In genomic region chr14:97273540-97273939, GRCh38 we compare ENCODE assay signal across 18 cellular contexts.
"Had no signal": no experiment of that assay in that cellular context is flagged by ENCODE, and none has a peak within 500 bp of the region (broad histone marks: within the 10 kb centered on the region; RNA-seq: fewer than 3 reads in every experiment).

No MANE protein-coding gene starts in this region.

- DNase-seq: activated B cell treated with CpG ODN at 0.5 μM for 24 hours; activated CD4-positive, alpha-beta T cell treated with anti-CD3 and anti-CD28 coated beads, Interleukin-2, amount 10 ng/mL, durations not matched to agents 24 days and 14 days; activated CD8-positive, alpha-beta memory T cell treated with anti-CD3 and anti-CD28 coated beads, Interleukin-2, amount 50 U/mL, for 48 hours; activated gamma-delta T cell; activated naive CD8-positive, alpha-beta T cell treated with anti-CD3 and anti-CD28 coated beads for 36 hours; activated T-cell treated with anti-CD3 and anti-CD28 coated beads, Interleukin-2, amount 50 U/mL, for 72 hours; brain microvascular endothelial cell; esophagus squamous epithelium; left ventricle myocardium inferior; mucosa of descending colon; naive thymus-derived CD4-positive, alpha-beta T cell; pancreas; stimulated activated CD4-positive, alpha-beta T cell treated with anti-CD3 and anti-CD28 coated beads, Interleukin-12 subunit alpha, Interleukin-12 subunit beta, amount 100 ng/mL, for 4 hours; stimulated activated CD4-positive, alpha-beta T cell treated with anti-CD3 and anti-CD28 coated beads, Interleukin-2, amount 100 ng/mL, for 24 hours had no signal

- H3K4me1 ChIP-seq: esophagus squamous epithelium, left ventricle myocardium inferior, pancreas had no signal

- H3K36me3 ChIP-seq: brain microvascular endothelial cell, esophagus squamous epithelium, left ventricle myocardium inferior, pancreas, thoracic aorta had no signal

- H3K9me3 ChIP-seq: esophagus squamous epithelium, left ventricle myocardium inferior, mucosa of descending colon, pancreas, thoracic aorta had no signal

- H3K27ac Mint-ChIP-seq: activated B cell treated with CpG ODN at 0.5 μM for 24 hours; activated CD4-positive, alpha-beta T cell treated with anti-CD3 and anti-CD28 coated beads, Interleukin-2, amount 10 ng/mL, durations not matched to agents 24 days and 14 days; activated naive CD8-positive, alpha-beta T cell treated with anti-CD3 and anti-CD28 coated beads for 36 hours; activated T-cell treated with anti-CD3 and anti-CD28 coated beads, Interleukin-2, amount 50 U/mL, for 72 hours; stimulated activated effector memory CD8-positive, alpha-beta T cell treated with anti-CD3 and anti-CD28 coated beads, Interleukin-12 subunit alpha, Interleukin-12 subunit beta, amount 100 ng/mL, for 72 hours had no signal

- H3K4me3 ChIP-seq: coronary artery, esophagus squamous epithelium, left ventricle myocardium inferior, mucosa of descending colon, pancreas, thoracic aorta had no signal

- H3K9me3 Mint-ChIP-seq: activated B cell treated with CpG ODN at 0.5 μM for 24 hours; activated CD4-positive, alpha-beta T cell treated with anti-CD3 and anti-CD28 coated beads, Interleukin-2, amount 10 ng/mL, durations not matched to agents 24 days and 14 days; activated naive CD8-positive, alpha-beta T cell treated with anti-CD3 and anti-CD28 coated beads for 36 hours; activated T-cell treated with anti-CD3 and anti-CD28 coated beads, Interleukin-2, amount 50 U/mL, for 72 hours; central memory CD8-positive, alpha-beta T cell; naive thymus-derived CD4-positive, alpha-beta T cell; stimulated activated effector memory CD8-positive, alpha-beta T cell treated with anti-CD3 and anti-CD28 coated beads, Interleukin-12 subunit alpha, Interleukin-12 subunit beta, amount 100 ng/mL, for 72 hours had no signal

- FAIRE-seq: pancreas had no signal

- H3K27ac ChIP-seq: brain microvascular endothelial cell, coronary artery, esophagus squamous epithelium, left ventricle myocardium inferior, pancreas, thoracic aorta had no signal

- H3K4me1 Mint-ChIP-seq: activated B cell treated with CpG ODN at 0.5 μM for 24 hours had no signal

- ATAC-seq: activated T-cell treated with anti-CD3 and anti-CD28 coated beads, Interleukin-2, amount 50 U/mL, for 72 hours; mucosa of descending colon; naive thymus-derived CD4-positive, alpha-beta T cell; pancreas; stimulated activated effector memory CD8-positive, alpha-beta T cell treated with anti-CD3 and anti-CD28 coated beads, Interleukin-12 subunit alpha, Interleukin-12 subunit beta, amount 100 ng/mL, for 72 hours had no signal

- H3K27me3 ChIP-seq: brain microvascular endothelial cell had no signal

- H3K36me3 Mint-ChIP-seq: activated naive CD8-positive, alpha-beta T cell treated with anti-CD3 and anti-CD28 coated beads for 36 hours; stimulated activated effector memory CD8-positive, alpha-beta T cell treated with anti-CD3 and anti-CD28 coated beads, Interleukin-12 subunit alpha, Interleukin-12 subunit beta, amount 100 ng/mL, for 72 hours had no signal

- H3K4me3 Mint-ChIP-seq: activated B cell treated with CpG ODN at 0.5 μM for 24 hours; activated CD4-positive, alpha-beta T cell treated with anti-CD3 and anti-CD28 coated beads, Interleukin-2, amount 10 ng/mL, durations not matched to agents 24 days and 14 days; activated naive CD8-positive, alpha-beta T cell treated with anti-CD3 and anti-CD28 coated beads for 36 hours; activated T-cell treated with anti-CD3 and anti-CD28 coated beads, Interleukin-2, amount 50 U/mL, for 72 hours; central memory CD8-positive, alpha-beta T cell; naive thymus-derived CD4-positive, alpha-beta T cell; stimulated activated effector memory CD8-positive, alpha-beta T cell treated with anti-CD3 and anti-CD28 coated beads, Interleukin-12 subunit alpha, Interleukin-12 subunit beta, amount 100 ng/mL, for 72 hours had no signal
